21 cellular contexts compared by ENCODE assay signal in genomic region chr6:37230104-37230503, GRCh38.
"Had no signal": no experiment of that assay in that cellular context is flagged by ENCODE, and none has a peak within 500 bp of the region (broad histone marks: within the 10 kb centered on the region; RNA-seq: fewer than 3 reads in every experiment).

No MANE protein-coding gene starts in this region.

- DNase-seq: activated CD4-positive, alpha-beta T cell treated with anti-CD3 and anti-CD28 coated beads for 36 hours; activated CD4-positive, alpha-beta T cell treated with anti-CD3 and anti-CD28 coated beads, Interleukin-2, amount 50 U/mL, for 4 hours; activated CD8-positive, alpha-beta T cell treated with anti-CD3 and anti-CD28 coated beads, Interleukin-2, amount 10 ng/mL, durations not matched to agents 7 days and 5 days; activated gamma-delta T cell; activated naive CD4-positive, alpha-beta T cell treated with anti-CD3 and anti-CD28 coated beads for 36 hours; activated T-cell treated with anti-CD3 and anti-CD28 coated beads, Interleukin-2, amount 50 U/mL, for 4 hours; amygdala; NCI-H1092 treated with DMSO at 0.1 percent for 48 hours; NCI-H1436; NCI-H1694 treated with DMSO at 0.1 percent for 48 hours; NCI-H2029 treated with DMSO at 0.1 percent for 48 hours; NCI-H345; NCI-H510A; NCI-H526 treated with DMSO at 0.1 percent for 48 hours; PC-3; SHP77 treated with DMSO at 0.1 percent for 48 hours had no signal

- H3K4me1 Mint-ChIP-seq: brain; central memory CD8-positive, alpha-beta T cell had no signal

- H3K9me3 Mint-ChIP-seq: activated naive CD4-positive, alpha-beta T cell treated with anti-CD3 and anti-CD28 coated beads for 36 hours; activated T-cell treated with anti-CD3 and anti-CD28 coated beads, Interleukin-2, amount 50 U/mL, for 4 hours; central memory CD8-positive, alpha-beta T cell had no signal

- H3K9ac ChIP-seq: KMS-11 had no signal

- H3K36me3 Mint-ChIP-seq: activated naive CD8-positive, alpha-beta T cell; brain had no signal

- H3K4me3 Mint-ChIP-seq: activated CD4-positive, alpha-beta T cell treated with anti-CD3 and anti-CD28 coated beads for 36 hours; activated CD8-positive, alpha-beta T cell treated with anti-CD3 and anti-CD28 coated beads, Interleukin-2, amount 10 ng/mL, durations not matched to agents 7 days and 5 days; activated naive CD4-positive, alpha-beta T cell treated with anti-CD3 and anti-CD28 coated beads for 36 hours; activated naive CD8-positive, alpha-beta T cell; activated T-cell treated with anti-CD3 and anti-CD28 coated beads, Interleukin-2, amount 50 U/mL, for 4 hours; brain; central memory CD8-positive, alpha-beta T cell had no signal

- H3K4me2 ChIP-seq: KMS-11 had no signal

- H3K27me3 Mint-ChIP-seq: activated naive CD8-positive, alpha-beta T cell had no signal

- H3K27ac ChIP-seq: KMS-11, VCaP had no signal

- ATAC-seq: activated CD4-positive, alpha-beta T cell treated with anti-CD3 and anti-CD28 coated beads for 36 hours; activated CD8-positive, alpha-beta T cell treated with anti-CD3 and anti-CD28 coated beads, Interleukin-2, amount 10 ng/mL, durations not matched to agents 7 days and 5 days; PC-3 had no signal

- H3K27ac Mint-ChIP-seq: activated CD4-positive, alpha-beta T cell treated with anti-CD3 and anti-CD28 coated beads for 36 hours; activated CD8-positive, alpha-beta T cell treated with anti-CD3 and anti-CD28 coated beads, Interleukin-2, amount 10 ng/mL, durations not matched to agents 7 days and 5 days; activated naive CD4-positive, alpha-beta T cell treated with anti-CD3 and anti-CD28 coated beads for 36 hours; activated naive CD8-positive, alpha-beta T cell; brain had no signal
